ENCODE assay signal across 1 cellular context in the genomic region with DNA sequence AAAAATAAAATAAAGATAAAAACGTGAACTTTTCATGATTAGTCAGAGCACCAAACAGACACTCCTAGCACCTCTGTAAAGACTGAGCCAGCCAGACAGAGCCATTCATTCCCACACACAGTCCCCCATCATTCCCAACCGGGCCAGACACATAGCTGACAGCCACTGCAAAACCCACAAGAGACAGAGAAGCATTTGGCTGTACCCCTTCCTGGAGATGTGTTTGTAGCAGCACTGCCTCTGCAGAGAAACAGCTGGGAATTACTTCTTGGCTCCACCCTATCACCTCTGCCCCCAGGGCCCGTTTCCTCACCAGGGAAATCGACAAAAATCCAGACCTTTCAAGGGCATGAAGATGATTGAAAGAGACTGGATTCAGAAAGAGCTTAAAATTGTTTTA.
TF ChIP-seq lines count a peak whose summit lies in the region.

No MANE protein-coding gene starts in this region.

TF ChIP-seq in IMR-90, 13 proteins besides CTCF, POLR2A, EP300 and RAD21 (continued from another document):
- TF ChIP-seq, protein P1, sequence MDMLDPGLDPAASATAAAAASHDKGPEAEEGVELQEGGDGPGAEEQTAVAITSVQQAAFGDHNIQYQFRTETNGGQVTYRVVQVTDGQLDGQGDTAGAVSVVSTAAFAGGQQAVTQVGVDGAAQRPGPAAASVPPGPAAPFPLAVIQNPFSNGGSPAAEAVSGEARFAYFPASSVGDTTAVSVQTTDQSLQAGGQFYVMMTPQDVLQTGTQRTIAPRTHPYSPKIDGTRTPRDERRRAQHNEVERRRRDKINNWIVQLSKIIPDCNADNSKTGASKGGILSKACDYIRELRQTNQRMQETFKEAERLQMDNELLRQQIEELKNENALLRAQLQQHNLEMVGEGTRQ (IDR thresholded peaks at IDR 0.05; ENCODE audit: low read depth, low read length) = no peak
- TF ChIP-seq MAZ (IDR thresholded peaks at IDR 0.05; ENCODE audit: borderline replicate concordance, low read depth, low read length) (no peak), NFE2L2 (IDR thresholded peaks at IDR 0.05; ENCODE audit: low read depth, low read length) (no peak)
